In genomic region chr1:232845521-232845920, GRCh38 we compare ENCODE assay signal across 22 cellular contexts. TPM values are rescaled to one million over a fixed set of nuclear protein-coding genes. Genes with fewer than 3 reads are reported as not detected.
DNase-seq lines count a peak whose midpoint lies in the region; ATAC-seq and TF ChIP-seq lines count a peak whose summit lies in the region.
"Had no signal": no experiment of that assay in that cellular context is flagged by ENCODE, and none has a peak within 500 bp of the region (broad histone marks: within the 10 kb centered on the region; RNA-seq: fewer than 3 reads in every experiment).

No MANE protein-coding gene starts in this region.

- TF ChIP-seq EP300 in stomach (IDR thresholded peaks at IDR 0.05) = no peak

- no peaks in the 10 kb centered on the region for H4K20me1 ChIP-seq in PC-3 (ENCODE audit: low read length)

- H3K9ac ChIP-seq in HUES48 (ENCODE audit: low read depth, low read length) = no peak overlapping the region
- H3K9ac ChIP-seq in mesenchymal stem cell (ENCODE audit: low read length) = peak overlapping the region; percentile 42
- H3K9ac ChIP-seq in PC-3 (ENCODE audit: low read length) = no peak overlapping the region
- H3K9ac ChIP-seq: SK-N-SH had no signal

- TF ChIP-seq POLR2A in stomach (IDR thresholded peaks at IDR 0.05) = no peak

- H2BK120ac ChIP-seq in mesenchymal stem cell (ENCODE audit: low read depth, low read length) = no peak overlapping the region

- intact Hi-C loops in stomach (cut with DNase I; ENCODE audit: low total_unique reads) (no loop called here), PC-3 (cut with micrococcal nuclease) (no loop called here)

- H3K23ac ChIP-seq in mesenchymal stem cell (ENCODE audit: low read length in 2 of 2) = no peak overlapping the region

- H2BK12ac ChIP-seq in mesenchymal stem cell (ENCODE audit: low read length in 2 of 2) = no peak overlapping the region

- H2AK5ac ChIP-seq in mesenchymal stem cell (ENCODE audit: low read length, severe bottlenecking) = no peak overlapping the region

- peaks cover 17% of the 10 kb centered on the region for H3K9me3 Mint-ChIP-seq in WTC11

- no peak overlapping the region for H3K4ac ChIP-seq in mesenchymal stem cell (ENCODE audit: low read depth in 1 of 2, low read length in 2 of 2)

- no peak overlapping the region for H4K8ac ChIP-seq in mesenchymal stem cell (ENCODE audit: low read length)

- no peak overlapping the region for H2BK15ac ChIP-seq in mesenchymal stem cell (ENCODE audit: low read depth, poor library complexity, severe bottlenecking)

- H3K27me3 Mint-ChIP-seq in WTC11 (ENCODE audit: low read depth) = no peaks in the 10 kb centered on the region; the same call in 1 of the 2 replicates

- no peaks in the 10 kb centered on the region for H3K4me1 ChIP-seq in HUES48 (ENCODE audit: control insufficient read depth, insufficient read depth, low read length)
- H3K4me1 ChIP-seq in mesenchymal stem cell (ENCODE audit: control insufficient read depth, insufficient read depth, low read depth, low read length) = peaks cover 1% of the 10 kb centered on the region
- H3K4me1 ChIP-seq in stomach = no peaks in the 10 kb centered on the region
- H3K4me1 ChIP-seq in PC-3 (ENCODE audit: insufficient read depth, low read length) = no peaks in the 10 kb centered on the region

- TF ChIP-seq CTCF in WTC11 (IDR thresholded peaks at IDR 0.05) (no peak), stomach (IDR thresholded peaks at IDR 0.05) (no peak), coronary artery (IDR thresholded peaks at IDR 0.05) (no peak), PC-3 (conservative IDR thresholded peaks at IDR 0.05; ENCODE audit: low read depth, low read length) (no peak)

- no peak overlapping the region for H3K14ac ChIP-seq in mesenchymal stem cell (ENCODE audit: low read length in 2 of 2)

- H2AFZ ChIP-seq in mesenchymal stem cell (ENCODE audit: low read depth, low read length) = no peak overlapping the region
- no peak overlapping the region for H2AFZ ChIP-seq in PC-3 (ENCODE audit: low read length)

- H3K4me3 Mint-ChIP-seq in WTC11 = no peak overlapping the region
- H3K4me3 Mint-ChIP-seq: CD4-positive, CD25-positive, alpha-beta regulatory T cell; HFFc6 had no signal

- no peak overlapping the region for H2BK5ac ChIP-seq in mesenchymal stem cell (ENCODE audit: low read depth, low read length, poor library complexity, severe bottlenecking)

- H4K91ac ChIP-seq in mesenchymal stem cell (ENCODE audit: low read length) = no peak overlapping the region

- CTCF ChIA-PET in WTC11 (lab: Charles Lee) (interaction anchor here (0.6 kb wide), 1 partner anchor 1084 kb away, joined by 3 read pairs; no protein-coding TSS in a partner anchor), PC-3 (lab: Charles Lee) (no interaction called here)

- no peaks in the 10 kb centered on the region for H3K36me3 ChIP-seq in HUES48 (ENCODE audit: control insufficient read depth, insufficient read depth, low read length)
- H3K36me3 ChIP-seq in mesenchymal stem cell (ENCODE audit: control insufficient read depth in 1 of 2, insufficient read depth in 2 of 2, low read depth in 1 of 2, low read length in 2 of 2) = no peaks in the 10 kb centered on the region
- H3K36me3 ChIP-seq in stomach = no peaks in the 10 kb centered on the region
- no peaks in the 10 kb centered on the region for H3K36me3 ChIP-seq in PC-3 (ENCODE audit: low read depth, low read length)

- no peaks in the 10 kb centered on the region for H3K79me1 ChIP-seq in mesenchymal stem cell (replicated peaks; ENCODE audit: low read length, poor library complexity, severe bottlenecking)

- no peak for DNase-seq in WTC11 (ENCODE audit: low spot score)
- DNase-seq in mesenchymal stem cell = no peak
- DNase-seq in renal cortical epithelial cell (ENCODE audit: low read depth) = peak; percentile 54
- DNase-seq in stomach = no peak
- DNase-seq in coronary artery (ENCODE audit: low spot score) = no peak
- DNase-seq in PC-3 = no peak
- DNase-seq: CD4-positive, CD25-positive, alpha-beta regulatory T cell; COR-L47; DMS 273 treated with DMSO at 0.1 percent for 48 hours; DMS79 treated with DMSO at 0.1 percent for 48 hours; H7; HFFc6; MV-4-11; NCI-H1105 treated with DMSO at 0.1 percent for 48 hours; NCI-H2029 treated with DMSO at 0.1 percent for 48 hours; NCI-H2171 treated with DMSO at 0.1 percent for 48 hours; NCI-H446 treated with DMSO at 0.1 percent for 48 hours; NCI-H526 treated with DMSO at 0.1 percent for 48 hours; OCI-M1; Right ventricle myocardium superior; SK-N-SH had no signal

- H3K9me3 ChIP-seq in HUES48 (ENCODE audit: control insufficient read depth, insufficient read depth, low read length) (no peaks in the 10 kb centered on the region), mesenchymal stem cell (ENCODE audit: control insufficient read depth, low read length) (no peaks in the 10 kb centered on the region), stomach (no peaks in the 10 kb centered on the region), PC-3 (ENCODE audit: low read length) (no peaks in the 10 kb centered on the region)
- H3K9me3 ChIP-seq: SK-N-SH had no signal

- no peaks in the 10 kb centered on the region for H3K27me3 ChIP-seq in HUES48 (ENCODE audit: control insufficient read depth, insufficient read depth, low read length)
- H3K27me3 ChIP-seq in mesenchymal stem cell (ENCODE audit: control insufficient read depth in 1 of 2, insufficient read depth in 1 of 2, low read length in 2 of 2) = no peaks in the 10 kb centered on the region
- H3K27me3 ChIP-seq in stomach = no peaks in the 10 kb centered on the region
- no peaks in the 10 kb centered on the region for H3K27me3 ChIP-seq in PC-3 (ENCODE audit: low read length)

- H3K9me2 ChIP-seq in PC-3 (replicated peaks; ENCODE audit: low read length) = no peaks in the 10 kb centered on the region
- H3K9me2 ChIP-seq: SK-N-SH had no signal

- WGBS in mesenchymal stem cell = 90% methylated on average over 4 of the region's 5 CpGs
- WGBS in stomach, 5 donors = 71 to 77% (median 74%) methylated on average over 5 of the region's 5 CpGs

- ATAC-seq in WTC11 (no peak), PC-3 (no peak)

- no peak overlapping the region for H3K18ac ChIP-seq in mesenchymal stem cell (ENCODE audit: low read depth in 1 of 2, low read length in 2 of 2)

- peak overlapping the region; percentile 7; the same call in 1 of the 2 replicates for H3K27ac Mint-ChIP-seq in WTC11
- H3K27ac Mint-ChIP-seq: CD4-positive, CD25-positive, alpha-beta regulatory T cell; HFFc6 had no signal

- H3K27ac ChIP-seq in HUES48 (ENCODE audit: low read depth, low read length) = peak overlapping the region; percentile 5
- no peak overlapping the region for H3K27ac ChIP-seq in mesenchymal stem cell (ENCODE audit: low read length, poor library complexity, severe bottlenecking)
- no peak overlapping the region for H3K27ac ChIP-seq in stomach
- H3K27ac ChIP-seq in coronary artery = no peak overlapping the region
- H3K27ac ChIP-seq in PC-3 (ENCODE audit: low read length) = no peak overlapping the region

- H3K36me3 Mint-ChIP-seq in WTC11 = peaks cover 6% of the 10 kb centered on the region
- H3K36me3 Mint-ChIP-seq: CD4-positive, CD25-positive, alpha-beta regulatory T cell had no signal

- no peaks in the 10 kb centered on the region for H3F3A ChIP-seq in PC-3 (ENCODE audit: low read length, unreplicated experiment)

- POLR2A ChIA-PET in WTC11 (lab: Charles Lee) = no interaction called here
- POLR2A ChIA-PET in PC-3 (lab: Charles Lee; ENCODE audit: unreplicated experiment) = no interaction called here

- H3K4me2 ChIP-seq in mesenchymal stem cell (ENCODE audit: low read length, poor library complexity, severe bottlenecking) (no peak overlapping the region), PC-3 (ENCODE audit: low read length) (no peak overlapping the region)
- H3K4me2 ChIP-seq: SK-N-SH had no signal

- 0 out of 2 replicates have a peak, but pooled peaks cover 2% of the 10 kb centered on the region for H3K4me1 Mint-ChIP-seq in WTC11
- H3K4me1 Mint-ChIP-seq: CD4-positive, CD25-positive, alpha-beta regulatory T cell had no signal

- H3K4me3 ChIP-seq in HUES48 (ENCODE audit: low read depth, low read length) (no peak overlapping the region), mesenchymal stem cell (ENCODE audit: insufficient read depth in 1 of 2, low read depth in 1 of 2, low read length in 2 of 2) (no peak overlapping the region), stomach (no peak overlapping the region), coronary artery (no peak overlapping the region), PC-3 (ENCODE audit: low read length) (no peak overlapping the region)

- no peaks in the 10 kb centered on the region for H3K79me2 ChIP-seq in PC-3 (ENCODE audit: low read length)

- no TSS peak for BruUV-seq in PC-3 (replicated peaks; lab: Mats Ljungman, UMichigan)

TF ChIP-seq in WTC11, 78 proteins besides CTCF, POLR2A, EP300 and RAD21 (continues in another document):
- no peak for TF ChIP-seq ZNF281 (CRISPR knock-in tag; IDR thresholded peaks at IDR 0.05)
- no peak for TF ChIP-seq GRHL2 (CRISPR knock-in tag; IDR thresholded peaks at IDR 0.05; ENCODE audit: insufficient replicate concordance, severe bottlenecking)
- no peak for TF ChIP-seq SP1 (CRISPR knock-in tag; conservative IDR thresholded peaks at IDR 0.05)
- TF ChIP-seq FOXP1 (CRISPR knock-in tag; IDR thresholded peaks at IDR 0.05; ENCODE audit: borderline replicate concordance) = no peak
- TF ChIP-seq SMAD4 (CRISPR knock-in tag; IDR thresholded peaks at IDR 0.05) = no peak

RNA-seq across cellular contexts. Expression of gene MAP10, which starts 40.3 kb away (rescaled TPM):
- total RNA-seq in WTC11 (2021) = 2.5 to 3.0 TPM (median 2.7 TPM) in 3 replicates
- polyA plus RNA-seq in mesenchymal stem cell (2013, experiment 1 of 2) = 0.69 TPM
- 0.66 TPM for polyA plus RNA-seq in mesenchymal stem cell (2013, experiment 2 of 2)
- 2.4 and 4.7 TPM in 2 replicates for total RNA-seq in renal cortical epithelial cell
- 1 to 10 TPM in 3 of 5 donors, under 1 TPM in 1, not detected in 1; 0.45 to 1.6 (median 1.5) TPM for total RNA-seq in stomach
- 1 to 10 TPM in 2 of 3 donors, under 1 TPM in 1; 0.56 to 1.4 (median 1.2) TPM for polyA plus RNA-seq in stomach
- not detected in 2 replicates for total RNA-seq in PC-3 (2014; rRNA removed)
